Comparison of ENCODE assay signal across 2 cellular contexts in genomic region chr2:174013310-174013751, GRCh38.
TF ChIP-seq lines count a peak whose summit lies in the region.

No MANE protein-coding gene starts in this region.

TF ChIP-seq in liver, 16 proteins besides CTCF, POLR2A, EP300 and RAD21 (continued from another document):
- TF ChIP-seq NR2F2 (IDR thresholded peaks at IDR 0.05) (peak; percentile 37), TAF1 (conservative IDR thresholded peaks at IDR 0.05) (no peak)
TF ChIP-seq in liver: peak in this region for 1.

TF ChIP-seq in HepG2, 621 proteins besides CTCF, POLR2A, EP300 and RAD21 (continued from another document):
- TF ChIP-seq RFX5 (IDR thresholded peaks at IDR 0.05; ENCODE audit: low read depth, low read length) (no peak), HNF4A (CRISPR knock-in tag; IDR thresholded peaks at IDR 0.05) (no peak), MAZ (IDR thresholded peaks at IDR 0.05; ENCODE audit: borderline replicate concordance, low read depth, low read length) (no peak), MAZ (CRISPR knock-in tag; IDR thresholded peaks at IDR 0.05; ENCODE audit: low read depth) (no peak), NFE2L1 (CRISPR knock-in tag; IDR thresholded peaks at IDR 0.05; ENCODE audit: borderline replicate concordance) (no peak), HNRNPUL1 (IDR thresholded peaks at IDR 0.05; ENCODE audit: low read depth, low read length) (no peak), ZNF878 (CRISPR knock-in tag; IDR thresholded peaks at IDR 0.05) (no peak), FOSL2 (CRISPR knock-in tag; IDR thresholded peaks at IDR 0.05) (no peak), SALL2 (CRISPR knock-in tag; IDR thresholded peaks at IDR 0.05) (no peak), ZSCAN5A (CRISPR knock-in tag; IDR thresholded peaks at IDR 0.05; ENCODE audit: borderline replicate concordance) (no peak)
